Comparison of ENCODE assay signal across 1 cellular context in genomic region chr22:29872145-29872893, GRCh38.
TF ChIP-seq lines count a peak whose summit lies in the region.

No MANE protein-coding gene starts in this region.

TF ChIP-seq in H1, 55 proteins besides CTCF, POLR2A, EP300 and RAD21:
- TF ChIP-seq RBBP5 (IDR thresholded peaks at IDR 0.05; ENCODE audit: borderline replicate concordance, low read depth, low read length) (no peak), CHD7 (IDR thresholded peaks at IDR 0.05; ENCODE audit: insufficient replicate concordance, low read length) (no peak), CBX5 (IDR thresholded peaks at IDR 0.05; ENCODE audit: low read depth, low read length) (no peak), TAF1 (IDR thresholded peaks at IDR 0.05; ENCODE audit: low read depth, low read length) (no peak), SP1 (IDR thresholded peaks at IDR 0.05; ENCODE audit: low read depth, low read length) (peak; percentile 82), RNF2 (IDR thresholded peaks at IDR 0.05; ENCODE audit: borderline replicate concordance, low read depth, low read length, missing control alignments, poor library complexity, severe bottlenecking) (no peak)
